Comparison of ENCODE assay signal across 26 cellular contexts in the genomic region with DNA sequence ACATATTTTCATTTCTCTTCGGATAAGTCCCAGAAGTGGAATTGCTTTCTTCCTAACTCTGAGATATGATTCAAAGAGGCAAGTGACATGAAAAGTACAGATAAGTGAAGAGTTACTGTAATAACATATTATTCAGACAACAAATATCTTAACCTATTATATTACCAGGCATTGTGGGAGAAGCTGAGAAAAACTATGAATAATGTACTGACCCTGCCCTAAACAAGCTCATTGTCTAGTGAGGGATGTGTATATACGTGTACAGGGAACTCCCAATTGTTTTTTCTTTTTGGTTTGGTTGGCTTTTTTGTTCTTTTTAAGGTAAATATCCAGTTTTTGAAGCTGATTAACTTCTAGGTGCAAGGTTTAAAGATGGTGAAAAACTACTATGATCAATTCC.
"Had no signal": no experiment of that assay in that cellular context is flagged by ENCODE, and none has a peak within 500 bp of the region (broad histone marks: within the 10 kb centered on the region; RNA-seq: fewer than 3 reads in every experiment).

No MANE protein-coding gene starts in this region.

- H3K36me3 ChIP-seq: esophagus muscularis mucosa, gastrocnemius medialis, neutrophil, right lobe of liver, transverse colon, uterus had no signal

- H3K4me1 Mint-ChIP-seq: activated naive CD8-positive, alpha-beta T cell treated with anti-CD3 and anti-CD28 coated beads for 36 hours; memory B cell; stimulated activated naive B cell treated with anti-CD40 and anti-IgM and Interleukin-4, amounts not matched to agents 10 μg/mL and 1 μg/mL and 100 μg/mL, for 72 hours had no signal

- H3K4me1 ChIP-seq: right lobe of liver had no signal

- H3K9me3 ChIP-seq: esophagus muscularis mucosa, gastrocnemius medialis, neutrophil, right lobe of liver, transverse colon, uterus had no signal

- ATAC-seq: activated T-cell treated with anti-CD3 and anti-CD28 coated beads, Interleukin-2, amount 50 U/mL, for 4 hours; gastrocnemius medialis; natural killer cell treated with Interleukin-12 subunit alpha and Interleukin-12 subunit beta and Interleukin-15 and Interleukin-18, amount 100 ng/mL, for 72 hours; right lobe of liver; stimulated activated naive B cell treated with anti-CD40 and anti-IgM and Interleukin-4, amounts not matched to agents 10 μg/mL and 1 μg/mL and 100 μg/mL, for 72 hours had no signal

- H3K4me3 Mint-ChIP-seq: activated naive CD8-positive, alpha-beta T cell treated with anti-CD3 and anti-CD28 coated beads for 36 hours; activated T-cell treated with anti-CD3 and anti-CD28 coated beads, Interleukin-2, amount 50 U/mL, for 4 hours; memory B cell; natural killer cell treated with Interleukin-12 subunit alpha and Interleukin-12 subunit beta and Interleukin-15 and Interleukin-18, amount 100 ng/mL, for 72 hours; stimulated activated naive B cell treated with anti-CD40 and anti-IgM and Interleukin-4, amounts not matched to agents 10 μg/mL and 1 μg/mL and 100 μg/mL, for 72 hours had no signal

- H3K27me3 ChIP-seq: esophagus muscularis mucosa, gastrocnemius medialis, right lobe of liver, transverse colon, uterus had no signal

- DNase-seq: activated CD4-positive, alpha-beta T cell treated with anti-CD3 and anti-CD28 coated beads, Interleukin-2, amount 50 U/mL, for 4 hours; activated CD8-positive, alpha-beta memory T cell treated with anti-CD3 and anti-CD28 coated beads, Interleukin-2, amount 50 U/mL, for 48 hours; activated naive CD4-positive, alpha-beta T cell; activated naive CD8-positive, alpha-beta T cell treated with anti-CD3 and anti-CD28 coated beads for 36 hours; activated T-cell treated with anti-CD3 and anti-CD28 coated beads, Interleukin-2, amount 50 U/mL, for 4 hours; amniotic stem cell; caudate nucleus; dermis blood vessel endothelial cell; effector memory CD4-positive, alpha-beta T cell; gastrocnemius medialis; head of caudate nucleus; hypothalamus; right lobe of liver; stimulated activated CD4-positive, alpha-beta T cell treated with anti-CD3 and anti-CD28 coated beads, Interleukin-2, amount 100 ng/mL, for 48 hours; stimulated activated CD8-positive, alpha-beta memory T cell treated with anti-CD3 and anti-CD28 coated beads, Interleukin-4, amount 100 ng/mL, for 48 hours; stimulated activated naive B cell treated with anti-CD40 and anti-IgM and Interleukin-4, amounts not matched to agents 10 μg/mL and 1 μg/mL and 100 μg/mL, for 72 hours; T-helper 1 cell; T-helper 9 cell; transverse colon; uterus had no signal

- H3K9me3 Mint-ChIP-seq: activated naive CD8-positive, alpha-beta T cell treated with anti-CD3 and anti-CD28 coated beads for 36 hours; activated T-cell treated with anti-CD3 and anti-CD28 coated beads, Interleukin-2, amount 50 U/mL, for 4 hours; activated T-helper 2 cell treated with anti-CD3 and anti-CD28 coated beads, Interferon-gamma antibody, Interleukin-2, Interleukin-4, amounts not matched to agents 10 μg/mL and 5 μg/mL and 100 μg/mL, durations not matched to agents 14 hours and 24 hours and 36 hours; memory B cell; natural killer cell treated with Interleukin-12 subunit alpha and Interleukin-12 subunit beta and Interleukin-15 and Interleukin-18, amount 100 ng/mL, for 72 hours; stimulated activated naive B cell treated with anti-CD40 and anti-IgM and Interleukin-4, amounts not matched to agents 10 μg/mL and 1 μg/mL and 100 μg/mL, for 72 hours had no signal

- H3K27ac ChIP-seq: esophagus muscularis mucosa, neutrophil, parathyroid adenoma, right lobe of liver, transverse colon, uterus had no signal

- H3K4me3 ChIP-seq: esophagus muscularis mucosa, gastrocnemius medialis, right lobe of liver, transverse colon, uterus had no signal

- H3K36me3 Mint-ChIP-seq: activated naive CD8-positive, alpha-beta T cell treated with anti-CD3 and anti-CD28 coated beads for 36 hours; memory B cell; natural killer cell treated with Interleukin-12 subunit alpha and Interleukin-12 subunit beta and Interleukin-15 and Interleukin-18, amount 100 ng/mL, for 72 hours; stimulated activated naive B cell treated with anti-CD40 and anti-IgM and Interleukin-4, amounts not matched to agents 10 μg/mL and 1 μg/mL and 100 μg/mL, for 72 hours had no signal

- H3K27ac Mint-ChIP-seq: activated naive CD8-positive, alpha-beta T cell treated with anti-CD3 and anti-CD28 coated beads for 36 hours; activated T-helper 2 cell treated with anti-CD3 and anti-CD28 coated beads, Interferon-gamma antibody, Interleukin-2, Interleukin-4, amounts not matched to agents 10 μg/mL and 5 μg/mL and 100 μg/mL, durations not matched to agents 14 hours and 24 hours and 36 hours; memory B cell; natural killer cell treated with Interleukin-12 subunit alpha and Interleukin-12 subunit beta and Interleukin-15 and Interleukin-18, amount 100 ng/mL, for 72 hours; stimulated activated naive B cell treated with anti-CD40 and anti-IgM and Interleukin-4, amounts not matched to agents 10 μg/mL and 1 μg/mL and 100 μg/mL, for 72 hours had no signal
